ENCODE assay signal across 8 cellular contexts in the genomic region with DNA sequence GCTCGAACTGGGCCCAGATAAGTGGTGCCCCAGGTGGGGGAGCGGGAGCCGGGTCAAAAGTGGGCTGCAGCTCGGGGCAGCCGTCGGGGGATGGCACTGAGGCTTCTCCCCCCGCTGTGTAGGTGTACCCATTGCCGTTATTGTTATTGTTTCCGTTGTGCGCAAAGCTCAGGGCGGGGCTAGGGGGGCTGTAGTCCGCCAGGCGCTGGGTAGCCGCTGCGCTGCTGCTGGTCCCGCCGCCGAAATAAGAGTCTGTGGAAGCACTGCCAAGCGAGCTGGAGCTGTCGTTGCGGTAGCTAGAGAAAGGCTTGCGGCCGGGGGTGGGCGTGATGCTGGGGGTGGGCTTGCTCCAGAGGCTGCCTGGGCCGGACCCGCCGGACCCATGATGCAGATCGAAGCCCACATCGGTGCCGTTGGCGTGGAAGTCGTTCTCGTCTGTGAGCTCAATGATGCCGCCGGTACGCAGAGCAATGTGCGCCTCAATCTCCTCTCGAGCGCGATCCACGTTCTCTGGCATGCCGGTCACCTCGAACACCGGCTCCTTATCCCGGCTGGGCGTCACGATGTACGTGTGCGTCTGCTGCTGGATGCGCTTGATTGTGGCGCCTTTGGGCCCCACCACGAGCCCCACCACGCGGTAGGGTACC. TPM values are rescaled to one million over a fixed set of nuclear protein-coding genes. Genes with fewer than 3 reads are reported as not detected.
DNase-seq lines count a peak whose midpoint lies in the region; ATAC-seq, FAIRE-seq and TF ChIP-seq lines count a peak whose summit lies in the region.

No MANE protein-coding gene starts in this region.

- WGBS in heart right ventricle, 2 donors, result 32 to 37% methylated on average over 54 of the region's 54 CpGs
- 18 to 24% methylated on average over 36 to 47 of the region's 54 CpGs for WGBS in mesodermal cell (ENCODE audit: insufficient coverage in 2 of 2), 2 experiments
- WGBS in small intestine, 3 donors, result 41 to 54% (median 42%) methylated on average over 49 to 54 of the region's 54 CpGs

- DNase-seq in heart right ventricle, result peak in 1 of 2 donors; percentile 17
- DNase-seq in Right ventricle myocardium inferior (ENCODE audit: missing footprints), result no peak
- DNase-seq in cardiac fibroblast (ENCODE audit: low read depth in 2 of 2), result no peak
- peak in 1 of 2 donors; percentile 30 for DNase-seq in uterus
- no peak for DNase-seq in GM20000 (ENCODE audit: low spot score)
- no peak for DNase-seq in small intestine
- DNase-seq in putamen (ENCODE audit: low spot score), result no peak

- H3K4me1 ChIP-seq in heart right ventricle (peaks cover 3 to 52% (median 35%) of the 10 kb centered on the region in 9 donors), mesodermal cell (ENCODE audit: control insufficient read depth, insufficient read depth, low read length, poor library complexity, severe bottlenecking) (peaks cover 20% of the 10 kb centered on the region), uterus (peaks cover 0 to 9% of the 10 kb centered on the region in 2 donors), small intestine (ENCODE audit: control insufficient read depth in 2 of 2, insufficient read depth in 1 of 2, low read depth in 1 of 2, low read length in 1 of 2) (no peaks in the 10 kb centered on the region)

- H3K4me3 ChIP-seq in heart right ventricle (peak overlapping the region; percentile 50 to 97 (median 90)), cardiac fibroblast (replicated peaks in 1 of 2; ENCODE audit: low read depth in 2 of 2, low read length in 2 of 2) (peak overlapping the region; percentile 78 to 79), mesodermal cell (ENCODE audit: extremely low read depth, insufficient read depth, low read length, poor library complexity, severe bottlenecking) (peak overlapping the region; percentile 84), uterus (peak overlapping the region; percentile 55 to 70), small intestine (ENCODE audit: low read depth in 1 of 2, low read length in 2 of 2) (peak overlapping the region in 1 of 2 donors; percentile 4)

- H3K27me3 ChIP-seq in heart right ventricle (peaks cover 0 to 28% (median 0%) of the 10 kb centered on the region in 7 donors), uterus (no peaks in the 10 kb centered on the region), small intestine (ENCODE audit: control insufficient read depth in 2 of 2, insufficient read depth in 2 of 2, low read length in 2 of 2) (peaks cover 6 to 17% of the 10 kb centered on the region in 2 donors)

- TF ChIP-seq CTCF in heart right ventricle (IDR thresholded peaks at IDR 0.05), result no peak
- no peak for TF ChIP-seq CTCF in cardiac fibroblast (IDR thresholded peaks at IDR 0.05; ENCODE audit: low read depth, low read length)
- TF ChIP-seq CTCF in uterus (IDR thresholded peaks at IDR 0.05), result no peak
- no peak for TF ChIP-seq CTCF in GM20000 (IDR thresholded peaks at IDR 0.05; ENCODE audit: extremely low read depth, missing control alignments)

- TF ChIP-seq POLR2A in uterus (IDR thresholded peaks at IDR 0.05), result no peak

- ATAC-seq in heart right ventricle, result no peak
- ATAC-seq in Right ventricle myocardium inferior, result no peak

- intact Hi-C loops in heart right ventricle (cut with DNase I) (loop anchor here in 4 of 10 donors (10.0 kb wide), 3 partner anchors 89 to 151 kb away; no protein-coding TSS in a partner anchor), Right ventricle myocardium inferior (cut with DNase I) (loop anchor here (10.0 kb wide), 1 partner anchor 229 kb away; no protein-coding TSS in a partner anchor), uterus (cut with DNase I; ENCODE audit: low total_unique reads) (no loop called here)

- no peaks in the 10 kb centered on the region for H3K9me3 ChIP-seq in heart right ventricle
- no peaks in the 10 kb centered on the region for H3K9me3 ChIP-seq in mesodermal cell (ENCODE audit: control insufficient read depth, low read length)
- H3K9me3 ChIP-seq in uterus, result no peaks in the 10 kb centered on the region
- H3K9me3 ChIP-seq in small intestine (ENCODE audit: control insufficient read depth, low read depth), result no peaks in the 10 kb centered on the region

- H3K27ac ChIP-seq in heart right ventricle, result peak overlapping the region in 8 of 10 donors; percentile 89 to 99 (median 98)
- peak overlapping the region; percentile 36 for H3K27ac ChIP-seq in mesodermal cell (ENCODE audit: low read depth, low read length, severe bottlenecking)
- H3K27ac ChIP-seq in uterus, result peak overlapping the region; percentile 86 to 93
- H3K27ac ChIP-seq in small intestine (ENCODE audit: low read depth in 1 of 2, low read length in 1 of 2), result no peak overlapping the region

- FAIRE-seq in small intestine (lab: Jason Lieb, UNC), result no peak

- H3K36me3 ChIP-seq in heart right ventricle, result peaks cover 0 to 20% (median 0%) of the 10 kb centered on the region in 9 donors
- peaks cover 20% of the 10 kb centered on the region for H3K36me3 ChIP-seq in mesodermal cell (ENCODE audit: control insufficient read depth, insufficient read depth, low read length)
- H3K36me3 ChIP-seq in uterus, result no peaks in the 10 kb centered on the region
- H3K36me3 ChIP-seq in small intestine (ENCODE audit: control insufficient read depth in 2 of 2, insufficient read depth in 2 of 2, low read length in 2 of 2), result no peaks in the 10 kb centered on the region

RNA-seq across cellular contexts. Expression of a gene that starts 2.0 kb away (rescaled TPM):
- total RNA-seq in heart right ventricle, result 1 to 10 TPM; 1.3 to 5.0 (median 2.5) TPM
- polyA plus RNA-seq in heart right ventricle, result 1 to 10 TPM; 3.0 to 3.2 TPM
- total RNA-seq in Right ventricle myocardium inferior, result 4.0 TPM
- 26.8 TPM for polyA plus RNA-seq in mesodermal cell (2013, experiment 1 of 2)
- polyA plus RNA-seq in mesodermal cell (2013, experiment 2 of 2), result 23.0 TPM
- total RNA-seq in uterus, result 10 to 100 TPM in 1 of 4 donors, 1 to 10 TPM in 1, under 1 TPM in 2; 0.26 to 27.7 (median 1.5) TPM
- polyA plus RNA-seq in small intestine, result under 1 TPM in 1 of 3 donors, not detected in 2; 0.95 TPM

Comparison
In these comparisons a context has a peak if more than half of its experiments do, and no peak if none do; other contexts are left out.
1. H3K27ac ChIP-seq: peak in heart right ventricle (8 of 10), mesodermal cell (single experiment) and uterus (2 of 2); none in small intestine (0 of 2).